In the genomic region with DNA sequence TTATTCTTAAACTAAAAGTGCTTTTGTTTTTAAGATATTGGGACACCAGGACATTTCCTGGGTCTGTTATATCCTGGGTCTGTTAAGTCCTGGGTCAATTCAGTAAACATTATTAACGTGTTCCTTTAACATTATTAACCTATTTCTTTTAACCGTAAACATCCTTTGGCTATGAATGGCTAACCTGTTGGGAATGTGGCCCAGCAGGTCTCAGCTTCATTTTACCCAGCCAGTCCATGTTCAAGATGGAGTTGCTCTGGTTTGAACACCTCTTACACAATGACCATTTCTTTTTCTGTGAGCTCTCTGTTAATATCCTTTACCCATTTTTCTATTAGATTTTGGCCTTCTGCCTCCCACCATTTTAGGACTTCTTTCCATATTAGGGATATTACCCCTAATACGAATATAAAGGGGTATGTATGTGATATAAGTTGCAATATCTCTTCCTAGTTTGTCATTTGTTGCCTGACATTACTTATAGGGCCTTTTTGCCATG, we compare ENCODE assay signal across 20 cellular contexts.
"Had no signal": no experiment of that assay in that cellular context is flagged by ENCODE, and none has a peak within 500 bp of the region (broad histone marks: within the 10 kb centered on the region; RNA-seq: fewer than 3 reads in every experiment).

No MANE protein-coding gene starts in this region.

- H3K36me3 ChIP-seq: colonic mucosa, left lung, spleen had no signal

- H3K36me3 Mint-ChIP-seq: activated naive CD8-positive, alpha-beta T cell treated with anti-CD3 and anti-CD28 coated beads for 36 hours had no signal

- H3K9me3 ChIP-seq: colonic mucosa, left lung had no signal

- H3K27ac Mint-ChIP-seq: activated naive CD8-positive, alpha-beta T cell treated with anti-CD3 and anti-CD28 coated beads for 36 hours; activated T-cell treated with anti-CD3 and anti-CD28 coated beads, Interleukin-2, amount 50 U/mL, for 24 hours; activated T-helper 2 cell treated with anti-CD3 and anti-CD28 coated beads, Interferon-gamma antibody, Interleukin-2, Interleukin-4, amounts not matched to agents 10 μg/mL and 5 μg/mL and 100 μg/mL, durations not matched to agents 14 hours and 24 hours and 36 hours; effector memory CD8-positive, alpha-beta T cell; mesothelial cell of epicardium; naive thymus-derived CD8-positive, alpha-beta T cell had no signal

- H3K27me3 ChIP-seq: colonic mucosa, dorsolateral prefrontal cortex, left lung, spleen had no signal

- H3K9me3 Mint-ChIP-seq: activated T-cell treated with anti-CD3 and anti-CD28 coated beads, Interleukin-2, amount 50 U/mL, for 24 hours; activated T-helper 2 cell treated with anti-CD3 and anti-CD28 coated beads, Interferon-gamma antibody, Interleukin-2, Interleukin-4, amounts not matched to agents 10 μg/mL and 5 μg/mL and 100 μg/mL, durations not matched to agents 14 hours and 24 hours and 36 hours; central memory CD8-positive, alpha-beta T cell; effector memory CD8-positive, alpha-beta T cell had no signal

- ATAC-seq: effector memory CD8-positive, alpha-beta T cell; left lung; naive thymus-derived CD8-positive, alpha-beta T cell; stimulated activated naive CD8-positive, alpha-beta T cell treated with anti-CD3 and anti-CD28 coated beads, Interleukin-15, Interleukin-2, amounts not matched to agents 100 U/mL and 50 U/mL, for 24 hours had no signal

- H3K4me3 ChIP-seq: colonic mucosa, dorsolateral prefrontal cortex, left lung, spleen had no signal

- DNase-seq: activated CD4-positive, alpha-beta T cell treated with anti-CD3 and anti-CD28 coated beads for 1 hour; activated CD4-positive, alpha-beta T cell treated with anti-CD3 and anti-CD28 coated beads, Interleukin-2, amount 50 U/mL, for 4 hours; activated CD8-positive, alpha-beta memory T cell treated with anti-CD3 and anti-CD28 coated beads for 24 hours; activated CD8-positive, alpha-beta memory T cell treated with anti-CD3 and anti-CD28 coated beads, Interleukin-2, amount 50 U/mL, for 4 hours; activated naive CD4-positive, alpha-beta T cell; activated naive CD8-positive, alpha-beta T cell treated with anti-CD3 and anti-CD28 coated beads for 36 hours; activated T-cell treated with anti-CD3 and anti-CD28 coated beads, Interleukin-2, amount 50 U/mL, for 24 hours; colonic mucosa; dorsolateral prefrontal cortex; effector memory CD8-positive, alpha-beta T cell; left lung; naive thymus-derived CD8-positive, alpha-beta T cell; spleen; stimulated activated CD4-positive, alpha-beta T cell treated with anti-CD3 and anti-CD28 coated beads, Interleukin-4, amount 100 ng/mL, for 24 hours; stimulated activated naive CD8-positive, alpha-beta T cell treated with anti-CD3 and anti-CD28 coated beads, Interleukin-15, Interleukin-2, amounts not matched to agents 100 U/mL and 50 U/mL, for 24 hours; T-helper 9 cell had no signal

- H3K27ac ChIP-seq: colonic mucosa, dorsolateral prefrontal cortex, left lung, spleen had no signal

- H3K4me1 Mint-ChIP-seq: central memory CD8-positive, alpha-beta T cell; mesothelial cell of epicardium had no signal

- FAIRE-seq: astrocyte had no signal

- H3K4me1 ChIP-seq: colonic mucosa, left lung, spleen had no signal

- H3K27me3 Mint-ChIP-seq: activated naive CD8-positive, alpha-beta T cell treated with anti-CD3 and anti-CD28 coated beads for 36 hours had no signal

- H3K4me3 Mint-ChIP-seq: activated naive CD8-positive, alpha-beta T cell treated with anti-CD3 and anti-CD28 coated beads for 36 hours; activated T-cell treated with anti-CD3 and anti-CD28 coated beads, Interleukin-2, amount 50 U/mL, for 24 hours; central memory CD8-positive, alpha-beta T cell; effector memory CD8-positive, alpha-beta T cell; mesothelial cell of epicardium; naive thymus-derived CD8-positive, alpha-beta T cell had no signal
